In genomic region chr5:56737002-56737621, GRCh38 we compare ENCODE assay signal across 8 cellular contexts.
DNase-seq lines count a peak whose midpoint lies in the region; ATAC-seq and TF ChIP-seq lines count a peak whose summit lies in the region.

No MANE protein-coding gene starts in this region.

- H3K9me3 ChIP-seq in A673 (ENCODE audit: low read depth, low read length, poor library complexity, severe bottlenecking) (no peaks in the 10 kb centered on the region), left ventricle myocardium inferior (replicated peaks) (no peaks in the 10 kb centered on the region), sigmoid colon (no peaks in the 10 kb centered on the region)

- no TSS peak for BruUV-seq in A673 (replicated peaks; lab: Mats Ljungman, UMichigan)

- no peaks in the 10 kb centered on the region for H3K36me3 ChIP-seq in A673 (ENCODE audit: insufficient read depth, low read length, poor library complexity, severe bottlenecking)
- no peaks in the 10 kb centered on the region for H3K36me3 ChIP-seq in left ventricle myocardium inferior
- no peaks in the 10 kb centered on the region for H3K36me3 ChIP-seq in sigmoid colon

- no peaks in the 10 kb centered on the region for H3K27me3 ChIP-seq in A673 (replicated peaks; ENCODE audit: insufficient read depth, low read depth, low read length, poor library complexity)
- H3K27me3 ChIP-seq in left ventricle myocardium inferior (ENCODE audit: low read depth), result no peaks in the 10 kb centered on the region
- no peaks in the 10 kb centered on the region for H3K27me3 ChIP-seq in sigmoid colon

- no peak for TF ChIP-seq CTCF in A673 (conservative IDR thresholded peaks at IDR 0.05; ENCODE audit: low read depth, low read length)
- TF ChIP-seq CTCF in HFF-Myc (IDR thresholded peaks at IDR 0.05; ENCODE audit: low read depth, low read length, missing control alignments), result no peak
- TF ChIP-seq CTCF in left ventricle myocardium inferior (IDR thresholded peaks at IDR 0.05; ENCODE audit: borderline replicate concordance), result no peak
- no peak for TF ChIP-seq CTCF in sigmoid colon (IDR thresholded peaks at IDR 0.05)

- no peak for ATAC-seq in HG03571 (IDR thresholded peaks at IDR 0.05; ENCODE audit: unreplicated experiment)
- ATAC-seq in HG02678 (IDR thresholded peaks at IDR 0.05; ENCODE audit: unreplicated experiment), result no peak

- no peaks in the 10 kb centered on the region for H3K4me1 ChIP-seq in A673 (ENCODE audit: insufficient read depth, low read length, poor library complexity, severe bottlenecking)
- peaks cover 32% of the 10 kb centered on the region for H3K4me1 ChIP-seq in left ventricle myocardium inferior
- H3K4me1 ChIP-seq in sigmoid colon, result peaks cover 0 to 10% (median 0%) of the 10 kb centered on the region in 4 donors

- POLR2A ChIA-PET in A673 (lab: Charles Lee; ENCODE audit: low non-redundant PET), result no interaction called here

- CTCF ChIA-PET in A673 (lab: Charles Lee), result no interaction called here

- TF ChIP-seq EP300 in sigmoid colon (IDR thresholded peaks at IDR 0.05), result no peak

- H3K4me3 ChIP-seq in A673 (ENCODE audit: low read depth, low read length, poor library complexity, severe bottlenecking) (no peak overlapping the region), HFF-Myc (replicated peaks; ENCODE audit: low read depth, low read length) (no peak overlapping the region), left ventricle myocardium inferior (no peak overlapping the region), sigmoid colon (no peak overlapping the region)

- 52 to 78% methylated on average over 5 of the region's 5 CpGs for WGBS in sigmoid colon, 2 donors

- intact Hi-C loops in A673 (cut with micrococcal nuclease; ENCODE audit: unreplicated experiment) (no loop called here), left ventricle myocardium inferior (cut with micrococcal nuclease) (no loop called here), sigmoid colon (cut with DNase I) (no loop called here)

- TF ChIP-seq POLR2A in sigmoid colon (IDR thresholded peaks at IDR 0.05), result no peak

- DNase-seq in A673 (ENCODE audit: low spot score), result peak; percentile 15
- DNase-seq in HFF-Myc (ENCODE audit: extremely low read depth, low read depth), result peak; percentile 40
- DNase-seq in UCSD-AML1 (lab: John Stamatoyannopoulos, UW; ENCODE audit: unreplicated experiment), result peak; percentile 34
- DNase-seq in left ventricle myocardium inferior, result peak; percentile 21
- no peak for DNase-seq in sigmoid colon
- no peak for DNase-seq in NCI-H510A treated with DMSO at 0.1 percent for 48 hours (lab: John Stamatoyannopoulos, UW)

- no peak overlapping the region for H3K27ac ChIP-seq in A673 (ENCODE audit: low read depth, low read length, poor library complexity, severe bottlenecking)
- peak overlapping the region; percentile 53 for H3K27ac ChIP-seq in left ventricle myocardium inferior (replicated peaks)
- peak overlapping the region in 1 of 4 donors; percentile 41 for H3K27ac ChIP-seq in sigmoid colon

Comparison
In these comparisons a context has a peak if more than half of its experiments do, and no peak if none do; other contexts are left out.
1. DNase-seq: peak in A673 (single experiment), HFF-Myc (single experiment), UCSD-AML1 (single experiment) and left ventricle myocardium inferior (single experiment); none in sigmoid colon (single experiment) and NCI-H510A treated with DMSO at 0.1 percent for 48 hours (single experiment).